Comparison of ENCODE assay signal across 21 cellular contexts in genomic region chr3:105067361-105067760, GRCh38.
"Had no signal": no experiment of that assay in that cellular context is flagged by ENCODE, and none has a peak within 500 bp of the region (broad histone marks: within the 10 kb centered on the region; RNA-seq: fewer than 3 reads in every experiment).

No MANE protein-coding gene starts in this region.

- H3K27ac Mint-ChIP-seq: dendritic cell treated with granulocyte-macrophage colony-stimulating factor and Interleukin-4, amounts not matched to agents 40 ng/mL and 50 ng/mL, for 4 days; effector memory CD8-positive, alpha-beta T cell; endodermal cell; memory B cell; mesothelial cell of epicardium had no signal

- ATAC-seq: effector memory CD8-positive, alpha-beta T cell; gastrocnemius medialis; heart right ventricle; left cardiac atrium; left lung; left ventricle myocardium superior; mucosa of descending colon had no signal

- H3K9me3 Mint-ChIP-seq: effector memory CD8-positive, alpha-beta T cell; endodermal cell had no signal

- DNase-seq: cerebellar nuclear complex; colonic mucosa; cortex of kidney; effector CD8-positive, alpha-beta T cell; effector memory CD8-positive, alpha-beta T cell; endodermal cell; foreskin melanocyte; gastrocnemius medialis; glutamatergic neuron; head of caudate nucleus; heart right ventricle; hippocampal formation; left cardiac atrium; left lung; left ventricle myocardium superior; lower lobe of right lung; mucosa of descending colon had no signal

- H3K4me3 ChIP-seq: colonic mucosa, esophagus muscularis mucosa, gastrocnemius medialis, heart right ventricle, left lung, lower lobe of right lung, mucosa of descending colon had no signal

- H3K9me3 ChIP-seq: colonic mucosa, esophagus muscularis mucosa, gastrocnemius medialis, lower lobe of right lung, mucosa of descending colon had no signal

- H3K4me3 Mint-ChIP-seq: dendritic cell treated with granulocyte-macrophage colony-stimulating factor and Interleukin-4, amounts not matched to agents 40 ng/mL and 50 ng/mL, for 4 days; effector memory CD8-positive, alpha-beta T cell; endodermal cell; memory B cell; mesothelial cell of epicardium had no signal

- H3K36me3 ChIP-seq: colonic mucosa, esophagus muscularis mucosa, gastrocnemius medialis, heart right ventricle, left lung, lower lobe of right lung had no signal

- H3K27me3 ChIP-seq: colonic mucosa, esophagus muscularis mucosa, gastrocnemius medialis, heart right ventricle, left lung had no signal

- H3K27me3 Mint-ChIP-seq: dendritic cell treated with granulocyte-macrophage colony-stimulating factor and Interleukin-4, amounts not matched to agents 40 ng/mL and 50 ng/mL, for 4 days had no signal

- H3K27ac ChIP-seq: colonic mucosa, esophagus muscularis mucosa, gastrocnemius medialis, heart right ventricle, left lung, lower lobe of right lung had no signal

- H3K4me1 Mint-ChIP-seq: memory B cell had no signal

- H3K4me1 ChIP-seq: colonic mucosa, esophagus muscularis mucosa, gastrocnemius medialis, heart right ventricle, left lung, lower lobe of right lung had no signal

- H3K36me3 Mint-ChIP-seq: memory B cell had no signal
